In the genomic region with DNA sequence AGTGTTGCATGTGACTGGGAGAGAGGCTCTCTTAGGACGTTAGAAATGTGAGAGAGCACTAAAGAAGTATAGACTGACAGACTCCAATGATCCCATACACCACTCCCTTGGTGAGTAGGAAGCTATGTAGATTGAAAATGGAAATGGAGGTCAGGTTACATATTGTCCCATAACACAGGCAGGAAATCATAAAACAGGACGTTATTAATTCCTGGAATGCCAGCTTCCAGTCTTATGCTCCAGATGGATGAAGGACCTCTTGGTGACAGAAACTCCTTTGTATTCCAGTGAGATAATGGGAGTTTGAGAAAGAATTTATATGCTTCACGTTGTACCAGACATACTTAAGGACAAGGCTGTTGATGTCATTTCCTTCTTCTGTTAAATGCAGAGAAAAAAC, we compare ENCODE assay signal across 3 cellular contexts.
TF ChIP-seq lines count a peak whose summit lies in the region.

No MANE protein-coding gene starts in this region.

TF ChIP-seq in SK-N-SH, 30 proteins besides CTCF, POLR2A, EP300 and RAD21:
- TF ChIP-seq, protein P1, sequence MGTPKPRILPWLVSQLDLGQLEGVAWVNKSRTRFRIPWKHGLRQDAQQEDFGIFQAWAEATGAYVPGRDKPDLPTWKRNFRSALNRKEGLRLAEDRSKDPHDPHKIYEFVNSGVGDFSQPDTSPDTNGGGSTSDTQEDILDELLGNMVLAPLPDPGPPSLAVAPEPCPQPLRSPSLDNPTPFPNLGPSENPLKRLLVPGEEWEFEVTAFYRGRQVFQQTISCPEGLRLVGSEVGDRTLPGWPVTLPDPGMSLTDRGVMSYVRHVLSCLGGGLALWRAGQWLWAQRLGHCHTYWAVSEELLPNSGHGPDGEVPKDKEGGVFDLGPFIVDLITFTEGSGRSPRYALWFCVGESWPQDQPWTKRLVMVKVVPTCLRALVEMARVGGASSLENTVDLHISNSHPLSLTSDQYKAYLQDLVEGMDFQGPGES (IDR thresholded peaks at IDR 0.05; ENCODE audit: low read depth, low read length) = no peak
- no peak for TF ChIP-seq RXRA (IDR thresholded peaks at IDR 0.05; ENCODE audit: borderline replicate concordance, low read depth)
TF ChIP-seq in SK-N-SH: peak in this region for 0.

TF ChIP-seq in SK-N-SH treated with all-trans-retinoic acid at 6 μM for 48 hours, 23 proteins besides CTCF, POLR2A, EP300 and RAD21:
- TF ChIP-seq ESRRG (CRISPR knock-in tag; IDR thresholded peaks at IDR 0.05) = no peak
- TF ChIP-seq ZNF70 (CRISPR knock-in tag; IDR thresholded peaks at IDR 0.05) = no peak
- TF ChIP-seq TCF4 (CRISPR knock-in tag; IDR thresholded peaks at IDR 0.05; ENCODE audit: borderline replicate concordance) = no peak
- TF ChIP-seq ZNF8 (CRISPR knock-in tag; IDR thresholded peaks at IDR 0.05) = no peak
- TF ChIP-seq ISL1 (CRISPR knock-in tag; IDR thresholded peaks at IDR 0.05) = no peak
- TF ChIP-seq SNAI2 (CRISPR knock-in tag; IDR thresholded peaks at IDR 0.05) = no peak
- TF ChIP-seq ZC3H10 (CRISPR knock-in tag; IDR thresholded peaks at IDR 0.05) = no peak
- TF ChIP-seq, protein P2, sequence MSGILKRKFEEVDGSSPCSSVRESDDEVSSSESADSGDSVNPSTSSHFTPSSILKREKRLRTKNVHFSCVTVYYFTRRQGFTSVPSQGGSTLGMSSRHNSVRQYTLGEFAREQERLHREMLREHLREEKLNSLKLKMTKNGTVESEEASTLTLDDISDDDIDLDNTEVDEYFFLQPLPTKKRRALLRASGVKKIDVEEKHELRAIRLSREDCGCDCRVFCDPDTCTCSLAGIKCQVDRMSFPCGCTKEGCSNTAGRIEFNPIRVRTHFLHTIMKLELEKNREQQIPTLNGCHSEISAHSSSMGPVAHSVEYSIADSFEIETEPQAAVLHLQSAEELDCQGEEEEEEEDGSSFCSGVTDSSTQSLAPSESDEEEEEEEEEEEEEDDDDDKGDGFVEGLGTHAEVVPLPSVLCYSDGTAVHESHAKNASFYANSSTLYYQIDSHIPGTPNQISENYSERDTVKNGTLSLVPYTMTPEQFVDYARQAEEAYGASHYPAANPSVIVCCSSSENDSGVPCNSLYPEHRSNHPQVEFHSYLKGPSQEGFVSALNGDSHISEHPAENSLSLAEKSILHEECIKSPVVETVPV (CRISPR knock-in tag; IDR thresholded peaks at IDR 0.05) = no peak
- TF ChIP-seq ZFP30 (CRISPR knock-in tag; IDR thresholded peaks at IDR 0.05) = no peak
- no peak for TF ChIP-seq ZNF565 (CRISPR knock-in tag; conservative IDR thresholded peaks at IDR 0.05; ENCODE audit: low read depth)
- TF ChIP-seq, protein P3, sequence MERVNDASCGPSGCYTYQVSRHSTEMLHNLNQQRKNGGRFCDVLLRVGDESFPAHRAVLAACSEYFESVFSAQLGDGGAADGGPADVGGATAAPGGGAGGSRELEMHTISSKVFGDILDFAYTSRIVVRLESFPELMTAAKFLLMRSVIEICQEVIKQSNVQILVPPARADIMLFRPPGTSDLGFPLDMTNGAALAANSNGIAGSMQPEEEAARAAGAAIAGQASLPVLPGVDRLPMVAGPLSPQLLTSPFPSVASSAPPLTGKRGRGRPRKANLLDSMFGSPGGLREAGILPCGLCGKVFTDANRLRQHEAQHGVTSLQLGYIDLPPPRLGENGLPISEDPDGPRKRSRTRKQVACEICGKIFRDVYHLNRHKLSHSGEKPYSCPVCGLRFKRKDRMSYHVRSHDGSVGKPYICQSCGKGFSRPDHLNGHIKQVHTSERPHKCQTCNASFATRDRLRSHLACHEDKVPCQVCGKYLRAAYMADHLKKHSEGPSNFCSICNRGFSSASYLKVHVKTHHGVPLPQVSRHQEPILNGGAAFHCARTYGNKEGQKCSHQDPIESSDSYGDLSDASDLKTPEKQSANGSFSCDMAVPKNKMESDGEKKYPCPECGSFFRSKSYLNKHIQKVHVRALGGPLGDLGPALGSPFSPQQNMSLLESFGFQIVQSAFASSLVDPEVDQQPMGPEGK (CRISPR knock-in tag; IDR thresholded peaks at IDR 0.05; ENCODE audit: borderline replicate concordance) = no peak
- TF ChIP-seq, protein P4, sequence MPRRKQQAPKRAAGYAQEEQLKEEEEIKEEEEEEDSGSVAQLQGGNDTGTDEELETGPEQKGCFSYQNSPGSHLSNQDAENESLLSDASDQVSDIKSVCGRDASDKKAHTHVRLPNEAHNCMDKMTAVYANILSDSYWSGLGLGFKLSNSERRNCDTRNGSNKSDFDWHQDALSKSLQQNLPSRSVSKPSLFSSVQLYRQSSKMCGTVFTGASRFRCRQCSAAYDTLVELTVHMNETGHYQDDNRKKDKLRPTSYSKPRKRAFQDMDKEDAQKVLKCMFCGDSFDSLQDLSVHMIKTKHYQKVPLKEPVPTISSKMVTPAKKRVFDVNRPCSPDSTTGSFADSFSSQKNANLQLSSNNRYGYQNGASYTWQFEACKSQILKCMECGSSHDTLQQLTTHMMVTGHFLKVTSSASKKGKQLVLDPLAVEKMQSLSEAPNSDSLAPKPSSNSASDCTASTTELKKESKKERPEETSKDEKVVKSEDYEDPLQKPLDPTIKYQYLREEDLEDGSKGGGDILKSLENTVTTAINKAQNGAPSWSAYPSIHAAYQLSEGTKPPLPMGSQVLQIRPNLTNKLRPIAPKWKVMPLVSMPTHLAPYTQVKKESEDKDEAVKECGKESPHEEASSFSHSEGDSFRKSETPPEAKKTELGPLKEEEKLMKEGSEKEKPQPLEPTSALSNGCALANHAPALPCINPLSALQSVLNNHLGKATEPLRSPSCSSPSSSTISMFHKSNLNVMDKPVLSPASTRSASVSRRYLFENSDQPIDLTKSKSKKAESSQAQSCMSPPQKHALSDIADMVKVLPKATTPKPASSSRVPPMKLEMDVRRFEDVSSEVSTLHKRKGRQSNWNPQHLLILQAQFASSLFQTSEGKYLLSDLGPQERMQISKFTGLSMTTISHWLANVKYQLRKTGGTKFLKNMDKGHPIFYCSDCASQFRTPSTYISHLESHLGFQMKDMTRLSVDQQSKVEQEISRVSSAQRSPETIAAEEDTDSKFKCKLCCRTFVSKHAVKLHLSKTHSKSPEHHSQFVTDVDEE (CRISPR knock-in tag; IDR thresholded peaks at IDR 0.05) = no peak
- TF ChIP-seq, protein P5, sequence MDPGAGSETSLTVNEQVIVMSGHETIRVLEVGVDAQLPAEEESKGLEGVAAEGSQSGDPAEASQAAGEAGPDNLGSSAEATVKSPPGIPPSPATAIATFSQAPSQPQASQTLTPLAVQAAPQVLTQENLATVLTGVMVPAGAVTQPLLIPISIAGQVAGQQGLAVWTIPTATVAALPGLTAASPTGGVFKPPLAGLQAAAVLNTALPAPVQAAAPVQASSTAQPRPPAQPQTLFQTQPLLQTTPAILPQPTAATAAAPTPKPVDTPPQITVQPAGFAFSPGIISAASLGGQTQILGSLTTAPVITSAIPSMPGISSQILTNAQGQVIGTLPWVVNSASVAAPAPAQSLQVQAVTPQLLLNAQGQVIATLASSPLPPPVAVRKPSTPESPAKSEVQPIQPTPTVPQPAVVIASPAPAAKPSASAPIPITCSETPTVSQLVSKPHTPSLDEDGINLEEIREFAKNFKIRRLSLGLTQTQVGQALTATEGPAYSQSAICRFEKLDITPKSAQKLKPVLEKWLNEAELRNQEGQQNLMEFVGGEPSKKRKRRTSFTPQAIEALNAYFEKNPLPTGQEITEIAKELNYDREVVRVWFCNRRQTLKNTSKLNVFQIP (CRISPR knock-in tag; IDR thresholded peaks at IDR 0.05; ENCODE audit: borderline replicate concordance, low read depth) = no peak
- no peak for TF ChIP-seq PPARA (CRISPR knock-in tag; IDR thresholded peaks at IDR 0.05; ENCODE audit: borderline replicate concordance)

TF ChIP-seq in endothelial cell of umbilical vein, 7 proteins besides CTCF, POLR2A, EP300 and RAD21:
- TF ChIP-seq FOS (IDR thresholded peaks at IDR 0.05; ENCODE audit: borderline replicate concordance, insufficient read depth, low read length) = no peak
- peak; percentile 60 for TF ChIP-seq JUN (IDR thresholded peaks at IDR 0.05; ENCODE audit: borderline replicate concordance, insufficient read depth, insufficient read length, low read depth)
